Comparison of ENCODE assay signal across 28 cellular contexts in the genomic region with DNA sequence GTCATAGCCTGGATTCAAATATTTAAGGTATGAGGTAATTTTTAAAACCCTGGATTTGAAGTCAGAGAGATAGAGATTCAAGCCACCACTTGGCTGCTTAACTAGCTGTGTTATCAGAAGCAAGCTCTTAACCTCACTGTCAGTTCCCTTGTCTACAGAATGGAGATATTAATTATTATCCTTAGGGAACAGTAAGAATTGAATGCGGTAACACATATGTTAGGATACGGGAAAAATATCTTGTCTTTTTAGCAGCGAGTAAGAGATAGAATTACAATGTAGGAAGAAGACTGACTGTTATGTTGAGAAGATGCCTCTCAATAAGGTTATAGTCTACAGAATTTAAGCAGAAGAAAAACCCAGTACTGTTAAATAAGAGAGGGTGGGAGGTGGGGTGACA.
"Had no signal": no experiment of that assay in that cellular context is flagged by ENCODE, and none has a peak within 500 bp of the region (broad histone marks: within the 10 kb centered on the region; RNA-seq: fewer than 3 reads in every experiment).

No MANE protein-coding gene starts in this region.

- ATAC-seq: activated CD4-positive, alpha-beta T cell treated with anti-CD3 and anti-CD28 coated beads for 36 hours; activated CD8-positive, alpha-beta memory T cell treated with anti-CD3 and anti-CD28 coated beads, Interleukin-2, amount 10 ng/mL, durations not matched to agents 7 days and 5 days; activated CD8-positive, alpha-beta T cell treated with anti-CD3 and anti-CD28 coated beads, Interleukin-2, amount 10 ng/mL, durations not matched to agents 7 days and 5 days; activated naive CD8-positive, alpha-beta T cell treated with anti-CD3 and anti-CD28 coated beads, Interleukin-2, amount 50 U/mL, for 24 hours; esophagus mucosa had no signal

- H3K36me3 ChIP-seq: adrenal gland, breast epithelium, cardiac muscle cell, colonic mucosa had no signal

- DNase-seq: activated CD4-positive, alpha-beta memory T cell treated with anti-CD3 and anti-CD28 coated beads for 36 hours; activated CD4-positive, alpha-beta T cell treated with anti-CD3 and anti-CD28 coated beads for 36 hours; activated CD4-positive, alpha-beta T cell treated with anti-CD3 and anti-CD28 coated beads, Interleukin-2, amount 10 ng/mL, durations not matched to agents 24 days and 14 days; activated CD4-positive, CD25-positive, alpha-beta regulatory T cell; activated CD4-positive, CD25-positive, alpha-beta regulatory T cell treated with anti-CD3 and anti-CD28 coated beads, Interleukin-2, amount 50 U/mL, for 72 hours; activated CD8-positive, alpha-beta memory T cell treated with anti-CD3 and anti-CD28 coated beads, Interleukin-2, amount 10 ng/mL, durations not matched to agents 7 days and 5 days; activated CD8-positive, alpha-beta memory T cell treated with anti-CD3 and anti-CD28 coated beads, Interleukin-2, amount 50 U/mL, for 4 hours; activated CD8-positive, alpha-beta T cell treated with anti-CD3 and anti-CD28 coated beads, Interleukin-2, amount 10 ng/mL, durations not matched to agents 7 days and 5 days; activated effector memory CD4-positive, alpha-beta T cell treated with anti-CD3 and anti-CD28 coated beads, Interleukin-2, amount 50 U/mL, for 16 hours; activated naive CD4-positive, alpha-beta T cell treated with anti-CD3 and anti-CD28 coated beads for 36 hours; activated naive CD8-positive, alpha-beta T cell treated with anti-CD3 and anti-CD28 coated beads for 36 hours; activated naive CD8-positive, alpha-beta T cell treated with anti-CD3 and anti-CD28 coated beads, Interleukin-2, amount 50 U/mL, for 24 hours; activated T-cell treated with anti-CD3 and anti-CD28 coated beads, Interleukin-2, amount 50 U/mL, for 1 hour; activated T-cell treated with anti-CD3 and anti-CD28 coated beads, Interleukin-2, amount 50 U/mL, for 48 hours; adrenal gland; amygdala; aorta; central memory CD4-positive, alpha-beta T cell; cerebellar nuclear complex; colonic mucosa; dorsolateral prefrontal cortex; effector memory CD4-positive, alpha-beta T cell; endodermal cell; foreskin fibroblast; T-helper 2 cell had no signal

- H3K4me3 ChIP-seq: adrenal gland, breast epithelium, cardiac muscle cell, colonic mucosa, dorsolateral prefrontal cortex had no signal

- H3K9me3 ChIP-seq: adrenal gland, breast epithelium, colonic mucosa had no signal

- H3K27me3 ChIP-seq: adrenal gland, breast epithelium, colonic mucosa had no signal

- H3K27ac ChIP-seq: adrenal gland, breast epithelium, cardiac muscle cell, colonic mucosa, dorsolateral prefrontal cortex had no signal
